Comparison of ENCODE assay signal across 19 cellular contexts in the genomic region with DNA sequence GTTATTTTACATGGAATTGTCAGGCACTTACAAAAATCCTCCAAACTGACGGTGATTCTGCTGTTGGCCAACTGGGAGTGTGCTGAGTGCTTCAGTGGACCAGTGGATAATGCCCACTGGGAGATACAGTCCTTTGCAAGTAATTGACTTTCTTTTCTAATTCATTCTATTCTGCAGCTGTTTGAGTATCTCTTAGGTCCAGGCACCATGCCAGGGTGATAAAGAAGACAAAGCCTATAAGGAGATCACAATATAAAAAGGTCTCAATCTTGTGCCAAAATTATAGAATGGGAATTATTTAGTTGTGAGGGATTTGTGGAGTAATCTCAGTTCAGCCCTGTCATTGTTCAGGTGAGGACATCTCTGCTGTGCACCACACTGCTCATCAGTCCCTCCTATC.
A peak's percentile ranks its signal among the peaks of the same experiment; 100 is the strongest.
DNase-seq lines count a peak whose midpoint lies in the region; ATAC-seq and TF ChIP-seq lines count a peak whose summit lies in the region.
"Had no signal": no experiment of that assay in that cellular context is flagged by ENCODE, and none has a peak within 500 bp of the region (broad histone marks: within the 10 kb centered on the region; RNA-seq: fewer than 3 reads in every experiment).

No MANE protein-coding gene starts in this region.

- H3K9me3 Mint-ChIP-seq in GM23338: no peaks in the 10 kb centered on the region; the same call in 2 of the 3 replicates
- no peaks in the 10 kb centered on the region for H3K9me3 Mint-ChIP-seq in activated T-helper 2 cell treated with anti-CD3 and anti-CD28 coated beads, Interferon-gamma antibody, Interleukin-2, Interleukin-4, amounts not matched to agents 10 μg/mL and 5 μg/mL and 100 μg/mL, durations not matched to agents 14 hours and 24 hours and 36 hours
- H3K9me3 Mint-ChIP-seq in activated T-cell treated with anti-CD3 and anti-CD28 coated beads, Interleukin-2, amount 50 U/mL, for 72 hours: no peaks in the 10 kb centered on the region

- H3K4me3 Mint-ChIP-seq in GM23338: no peak overlapping the region
- H3K4me3 Mint-ChIP-seq in activated T-helper 2 cell treated with anti-CD3 and anti-CD28 coated beads, Interferon-gamma antibody, Interleukin-2, Interleukin-4, amounts not matched to agents 10 μg/mL and 5 μg/mL and 100 μg/mL, durations not matched to agents 14 hours and 24 hours and 36 hours (ENCODE audit: low read depth): no peak overlapping the region
- H3K4me3 Mint-ChIP-seq in activated T-cell treated with anti-CD3 and anti-CD28 coated beads, Interleukin-2, amount 50 U/mL, for 72 hours: no peak overlapping the region

- DNase-seq in GM23338 (ENCODE audit: low spot score) (no peak), NCI-H146 (lab: John Stamatoyannopoulos, UW) (peak; percentile 34), NCI-H69 (lab: John Stamatoyannopoulos, UW) (peak; percentile 91), fibroblast of the aortic adventitia (ENCODE audit: low read depth) (peak; percentile 27)
- no peak for DNase-seq in activated T-helper 2 cell treated with anti-CD3 and anti-CD28 coated beads, Interferon-gamma antibody, Interleukin-2, Interleukin-4, amounts not matched to agents 10 μg/mL and 5 μg/mL and 100 μg/mL, durations not matched to agents 14 hours and 24 hours and 36 hours (ENCODE audit: low spot score)
- no peak for DNase-seq in activated CD8-positive, alpha-beta memory T cell treated with anti-CD3 and anti-CD28 coated beads, Interleukin-2, amount 50 U/mL, for 4 hours
- DNase-seq in activated T-cell treated with anti-CD3 and anti-CD28 coated beads, Interleukin-2, amount 50 U/mL, for 72 hours: no peak
- DNase-seq: activated effector memory CD4-positive, alpha-beta T cell treated with anti-CD3 and anti-CD28 coated beads, Interleukin-2, amount 50 U/mL, for 16 hours; Caco-2; GDM1; occipital lobe; PC-3; right cardiac atrium; stimulated activated naive CD4-positive, alpha-beta T cell; T-helper 9 cell; tibial artery had no signal

- H3K27me3 Mint-ChIP-seq in GM23338 (ENCODE audit: insufficient read depth, low read depth, poor library complexity): no peaks in the 10 kb centered on the region
- H3K27me3 Mint-ChIP-seq in activated T-helper 2 cell treated with anti-CD3 and anti-CD28 coated beads, Interferon-gamma antibody, Interleukin-2, Interleukin-4, amounts not matched to agents 10 μg/mL and 5 μg/mL and 100 μg/mL, durations not matched to agents 14 hours and 24 hours and 36 hours (ENCODE audit: low read depth): no peaks in the 10 kb centered on the region
- H3K27me3 Mint-ChIP-seq in activated T-cell treated with anti-CD3 and anti-CD28 coated beads, Interleukin-2, amount 50 U/mL, for 72 hours (ENCODE audit: low read depth): no peaks in the 10 kb centered on the region

- H3K36me3 Mint-ChIP-seq in GM23338 (ENCODE audit: low read depth): no peaks in the 10 kb centered on the region
- peaks cover 39% of the 10 kb centered on the region for H3K36me3 Mint-ChIP-seq in activated T-helper 2 cell treated with anti-CD3 and anti-CD28 coated beads, Interferon-gamma antibody, Interleukin-2, Interleukin-4, amounts not matched to agents 10 μg/mL and 5 μg/mL and 100 μg/mL, durations not matched to agents 14 hours and 24 hours and 36 hours (ENCODE audit: low read depth)
- no peaks in the 10 kb centered on the region for H3K36me3 Mint-ChIP-seq in activated T-cell treated with anti-CD3 and anti-CD28 coated beads, Interleukin-2, amount 50 U/mL, for 72 hours (ENCODE audit: insufficient read depth in 2 of 2)

- H3K4me3 ChIP-seq in GM23338 (no peak overlapping the region), fibroblast of the aortic adventitia (ENCODE audit: low read depth, low read length) (no peak overlapping the region)
- H3K4me3 ChIP-seq: GM12878, tibial artery had no signal

- no peak overlapping the region for H3K27ac ChIP-seq in GM23338 (ENCODE audit: low read depth)
- H3K27ac ChIP-seq: tibial artery had no signal

- no peaks in the 10 kb centered on the region for H3K36me3 ChIP-seq in GM23338 (ENCODE audit: insufficient read depth)
- H3K36me3 ChIP-seq: tibial artery had no signal

- TF ChIP-seq CTCF in GM23338 (conservative IDR thresholded peaks at IDR 0.05; ENCODE audit: low read depth in 2 of 2): no peak
- no peak for TF ChIP-seq CTCF in fibroblast of the aortic adventitia (IDR thresholded peaks at IDR 0.05; ENCODE audit: insufficient read depth, low read length)

- H3K79me2 ChIP-seq in GM23338 (replicated peaks; ENCODE audit: insufficient read depth): peaks cover 47% of the 10 kb centered on the region

- ATAC-seq in GM23338: peak; percentile 39
- no peak for ATAC-seq in HG03139 (IDR thresholded peaks at IDR 0.05; ENCODE audit: unreplicated experiment)
- ATAC-seq in activated T-cell treated with anti-CD3 and anti-CD28 coated beads, Interleukin-2, amount 50 U/mL, for 72 hours (replicated peaks in 1 of 2): no peak
- ATAC-seq: activated CD4-positive, CD25-positive, alpha-beta regulatory T cell treated with anti-CD3 and anti-CD28 coated beads, Interleukin-2, amount 50 U/mL, for 24 hours; PC-3; right cardiac atrium had no signal

- intact Hi-C loops in activated T-helper 2 cell treated with anti-CD3 and anti-CD28 coated beads, Interferon-gamma antibody, Interleukin-2, Interleukin-4, amounts not matched to agents 10 μg/mL and 5 μg/mL and 100 μg/mL, durations not matched to agents 14 hours and 24 hours and 36 hours (cut with micrococcal nuclease): loop anchor here (5.0 kb wide), 2 partner anchors 48 to 62 kb away; no protein-coding TSS in a partner anchor

- no peaks in the 10 kb centered on the region for H3K9me2 ChIP-seq in GM23338 (ENCODE audit: insufficient read depth)

- peaks cover 5% of the 10 kb centered on the region; the same call in 1 of the 2 replicates for H4K20me1 ChIP-seq in GM23338 (replicated peaks; ENCODE audit: insufficient read depth)

- no peaks in the 10 kb centered on the region for H3F3A ChIP-seq in GM23338 (replicated peaks; ENCODE audit: low read depth)

- peak overlapping the region; percentile 18; the same call in 1 of the 2 replicates for H3K27ac Mint-ChIP-seq in GM23338
- H3K27ac Mint-ChIP-seq in activated T-helper 2 cell treated with anti-CD3 and anti-CD28 coated beads, Interferon-gamma antibody, Interleukin-2, Interleukin-4, amounts not matched to agents 10 μg/mL and 5 μg/mL and 100 μg/mL, durations not matched to agents 14 hours and 24 hours and 36 hours: no peak overlapping the region
- no peak overlapping the region for H3K27ac Mint-ChIP-seq in activated T-cell treated with anti-CD3 and anti-CD28 coated beads, Interleukin-2, amount 50 U/mL, for 72 hours

- H2AFZ ChIP-seq in GM23338: no peak overlapping the region

- no peak overlapping the region for H3K4me2 ChIP-seq in GM23338

- no peaks in the 10 kb centered on the region for H3K27me3 ChIP-seq in GM23338 (ENCODE audit: insufficient read depth)
- H3K27me3 ChIP-seq: tibial artery had no signal

- H3K4me1 ChIP-seq in GM23338 (ENCODE audit: insufficient read depth): peaks cover 11% of the 10 kb centered on the region; the same call in 1 of the 2 replicates

- H3K4me1 Mint-ChIP-seq in GM23338: peaks cover 43% of the 10 kb centered on the region
- H3K4me1 Mint-ChIP-seq in activated T-helper 2 cell treated with anti-CD3 and anti-CD28 coated beads, Interferon-gamma antibody, Interleukin-2, Interleukin-4, amounts not matched to agents 10 μg/mL and 5 μg/mL and 100 μg/mL, durations not matched to agents 14 hours and 24 hours and 36 hours (ENCODE audit: low read depth): peaks cover 69% of the 10 kb centered on the region
- peaks cover 79% of the 10 kb centered on the region for H3K4me1 Mint-ChIP-seq in activated T-cell treated with anti-CD3 and anti-CD28 coated beads, Interleukin-2, amount 50 U/mL, for 72 hours (ENCODE audit: low read depth)

TF ChIP-seq in GM23338, 12 proteins besides CTCF, POLR2A, EP300 and RAD21:
- TF ChIP-seq EZH2phosphoT487 (IDR thresholded peaks at IDR 0.05; ENCODE audit: unreplicated experiment) (no peak), CREB1 (CRISPR knock-in tag; IDR thresholded peaks at IDR 0.05; ENCODE audit: low read depth) (no peak), EZH2 (IDR thresholded peaks at IDR 0.05; ENCODE audit: low read depth, unreplicated experiment) (no peak), ETS1 (IDR thresholded peaks at IDR 0.05) (no peak), STAT1 (IDR thresholded peaks at IDR 0.05; ENCODE audit: unreplicated experiment) (no peak), ZNF114 (CRISPR knock-in tag; IDR thresholded peaks at IDR 0.05) (no peak)
- TF ChIP-seq, protein P1, sequence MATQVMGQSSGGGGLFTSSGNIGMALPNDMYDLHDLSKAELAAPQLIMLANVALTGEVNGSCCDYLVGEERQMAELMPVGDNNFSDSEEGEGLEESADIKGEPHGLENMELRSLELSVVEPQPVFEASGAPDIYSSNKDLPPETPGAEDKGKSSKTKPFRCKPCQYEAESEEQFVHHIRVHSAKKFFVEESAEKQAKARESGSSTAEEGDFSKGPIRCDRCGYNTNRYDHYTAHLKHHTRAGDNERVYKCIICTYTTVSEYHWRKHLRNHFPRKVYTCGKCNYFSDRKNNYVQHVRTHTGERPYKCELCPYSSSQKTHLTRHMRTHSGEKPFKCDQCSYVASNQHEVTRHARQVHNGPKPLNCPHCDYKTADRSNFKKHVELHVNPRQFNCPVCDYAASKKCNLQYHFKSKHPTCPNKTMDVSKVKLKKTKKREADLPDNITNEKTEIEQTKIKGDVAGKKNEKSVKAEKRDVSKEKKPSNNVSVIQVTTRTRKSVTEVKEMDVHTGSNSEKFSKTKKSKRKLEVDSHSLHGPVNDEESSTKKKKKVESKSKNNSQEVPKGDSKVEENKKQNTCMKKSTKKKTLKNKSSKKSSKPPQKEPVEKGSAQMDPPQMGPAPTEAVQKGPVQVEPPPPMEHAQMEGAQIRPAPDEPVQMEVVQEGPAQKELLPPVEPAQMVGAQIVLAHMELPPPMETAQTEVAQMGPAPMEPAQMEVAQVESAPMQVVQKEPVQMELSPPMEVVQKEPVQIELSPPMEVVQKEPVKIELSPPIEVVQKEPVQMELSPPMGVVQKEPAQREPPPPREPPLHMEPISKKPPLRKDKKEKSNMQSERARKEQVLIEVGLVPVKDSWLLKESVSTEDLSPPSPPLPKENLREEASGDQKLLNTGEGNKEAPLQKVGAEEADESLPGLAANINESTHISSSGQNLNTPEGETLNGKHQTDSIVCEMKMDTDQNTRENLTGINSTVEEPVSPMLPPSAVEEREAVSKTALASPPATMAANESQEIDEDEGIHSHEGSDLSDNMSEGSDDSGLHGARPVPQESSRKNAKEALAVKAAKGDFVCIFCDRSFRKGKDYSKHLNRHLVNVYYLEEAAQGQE (IDR thresholded peaks at IDR 0.05; ENCODE audit: unreplicated experiment): no peak

Comparison
In these comparisons a context has a peak if more than half of its experiments do, and no peak if none do; other contexts are left out.
1. DNase-seq: peak in NCI-H146 (single experiment), NCI-H69 (single experiment) and fibroblast of the aortic adventitia (single experiment); none in GM23338 (single experiment), activated T-helper 2 cell treated with anti-CD3 and anti-CD28 coated beads, Interferon-gamma antibody, Interleukin-2, Interleukin-4, amounts not matched to agents 10 μg/mL and 5 μg/mL and 100 μg/mL, durations not matched to agents 14 hours and 24 hours and 36 hours (single experiment), activated CD8-positive, alpha-beta memory T cell treated with anti-CD3 and anti-CD28 coated beads, Interleukin-2, amount 50 U/mL, for 4 hours (single experiment) and activated T-cell treated with anti-CD3 and anti-CD28 coated beads, Interleukin-2, amount 50 U/mL, for 72 hours (0 of 2).